Comparison of ENCODE assay signal across 8 cellular contexts in genomic region chr19:9140159-9140874, GRCh38. TPM values are rescaled to one million over a fixed set of nuclear protein-coding genes. Genes with fewer than 3 reads are reported as not detected.
A peak's percentile ranks its signal among the peaks of the same experiment; 100 is the strongest.
DNase-seq lines count a peak whose midpoint lies in the region; ATAC-seq and TF ChIP-seq lines count a peak whose summit lies in the region.

Gene ZNF317, plus strand, starts transcription at chr19:9140397. Its CDS starts 15,620 bp downstream, at chr19:9156017.

- no peaks in the 10 kb centered on the region for H3K27me3 ChIP-seq in spleen (replicated peaks in 1 of 7)

- in situ Hi-C loops in ACHN (cut with HindIII; ENCODE audit: low pct_ligation_motif_present, low pct_unique_long_range_greater_than_20kb, low sequenced_read_pairs): no loop called here

- peaks cover 10 to 26% (median 19%) of the 10 kb centered on the region in 8 donors for H3K9me3 ChIP-seq in spleen

- TF ChIP-seq CTCF in WTC11 (IDR thresholded peaks at IDR 0.05): no peak
- TF ChIP-seq CTCF in spleen (IDR thresholded peaks at IDR 0.05 in 8 of 11, conservative IDR thresholded peaks at IDR 0.05 in 3 of 11): peak in 2 of 11 experiments; percentile 26 to 28

- peak within 1 kb of the TSS; percentile 90 to 96 (median 93) for H3K4me3 ChIP-seq in spleen

- intact Hi-C loops in spleen (cut with DNase I; ENCODE audit: low total_unique reads): loop anchor here (10.0 kb wide), 1 partner anchor 64 kb away; no protein-coding TSS in a partner anchor

- H3K4me1 Mint-ChIP-seq in WTC11: peaks cover 24% of the 10 kb centered on the region

- H3K27ac ChIP-seq in spleen: peak within 1 kb of the TSS; percentile 81 to 93 (median 90)

- CTCF ChIA-PET in WTC11 (lab: Charles Lee): interaction anchor here (0.5 kb wide), 2 partner anchors 65 to 868 kb away, joined by 4 read pairs; no protein-coding TSS in a partner anchor

- WGBS in spleen, 5 donors: 0 to 1% (median 0%) methylated on average over 40 to 43 of the region's 43 CpGs

- peaks cover 17 to 52% (median 34%) of the 10 kb centered on the region in 6 donors for H3K4me1 ChIP-seq in spleen

- POLR2A ChIA-PET in WTC11 (lab: Charles Lee): no interaction called here

- H3K27me3 Mint-ChIP-seq in WTC11 (ENCODE audit: low read depth): no peaks in the 10 kb centered on the region

- DNase-seq in ACHN (peak; percentile 92), NCI-H226 (peak; percentile 82), WTC11 (ENCODE audit: low spot score) (peak; percentile 87), inferior parietal cortex (ENCODE audit: extremely low spot score) (peak; percentile 96), spleen (peak; percentile 95)
- DNase-seq in central memory CD4-positive, alpha-beta T cell: peak; percentile 88

- H3K36me3 Mint-ChIP-seq in WTC11: peaks cover 27% of the 10 kb centered on the region

- peaks cover 22% of the 10 kb centered on the region for H3K9me3 Mint-ChIP-seq in WTC11

- ATAC-seq in GM18907 (IDR thresholded peaks at IDR 0.05; ENCODE audit: unreplicated experiment): peak; percentile 95
- peak; percentile 92 for ATAC-seq in HG03159 (IDR thresholded peaks at IDR 0.05; ENCODE audit: unreplicated experiment)
- ATAC-seq in WTC11: peak; percentile 91

- TF ChIP-seq POLR2A in spleen (IDR thresholded peaks at IDR 0.05): peak in 1 of 3 donors; percentile 28

- H3K36me3 ChIP-seq in spleen: peaks cover 0 to 24% (median 9%) of the 10 kb centered on the region in 6 donors

- peak within 1 kb of the TSS; percentile 99 for H3K4me3 Mint-ChIP-seq in WTC11

- H3K27ac Mint-ChIP-seq in WTC11: peak within 1 kb of the TSS; percentile 97

TF ChIP-seq in WTC11, 78 proteins besides CTCF, POLR2A, EP300 and RAD21 (continues in another document):
- TF ChIP-seq FOXP1 (CRISPR knock-in tag; IDR thresholded peaks at IDR 0.05; ENCODE audit: borderline replicate concordance) (peak; percentile 54; the same call in 1 of the 2 replicates), SP1 (CRISPR knock-in tag; conservative IDR thresholded peaks at IDR 0.05) (peak; percentile 67), GABPB1 (CRISPR knock-in tag; IDR thresholded peaks at IDR 0.05) (0 out of 2 replicates have a peak, but pooled peaks have one; percentile 55), OVOL2 (CRISPR knock-in tag; IDR thresholded peaks at IDR 0.05; ENCODE audit: borderline replicate concordance) (no peak), MAX (CRISPR knock-in tag; IDR thresholded peaks at IDR 0.05) (peak; percentile 71), KAT7 (CRISPR knock-in tag; IDR thresholded peaks at IDR 0.05; ENCODE audit: borderline replicate concordance) (no peak), MLX (CRISPR knock-in tag; IDR thresholded peaks at IDR 0.05) (no peak), NR1H2 (CRISPR knock-in tag; IDR thresholded peaks at IDR 0.05) (no peak), CREM (CRISPR knock-in tag; IDR thresholded peaks at IDR 0.05) (no peak), TEAD4 (CRISPR knock-in tag; IDR thresholded peaks at IDR 0.05) (no peak), ZNF281 (CRISPR knock-in tag; IDR thresholded peaks at IDR 0.05) (no peak), ELF4 (CRISPR knock-in tag; IDR thresholded peaks at IDR 0.05; ENCODE audit: low read depth) (no peak), SOX15 (CRISPR knock-in tag; IDR thresholded peaks at IDR 0.05) (no peak), ZNF532 (CRISPR knock-in tag; IDR thresholded peaks at IDR 0.05; ENCODE audit: borderline replicate concordance) (no peak), ESRRA (CRISPR knock-in tag; IDR thresholded peaks at IDR 0.05; ENCODE audit: borderline replicate concordance) (no peak), ZSCAN18 (CRISPR knock-in tag; IDR thresholded peaks at IDR 0.05) (no peak), ATF6 (CRISPR knock-in tag; IDR thresholded peaks at IDR 0.05) (no peak)

RNA-seq across cellular contexts. Expression of gene ZNF317, which starts in this region (rescaled TPM):
- total RNA-seq in WTC11 (2021): 36.8 to 38.7 TPM (median 38.4 TPM) in 3 replicates
- total RNA-seq in spleen: 10 to 100 TPM; 33.5 to 43.8 (median 35.6) TPM
- 10 to 100 TPM; 30.2 to 51.2 (median 31.2) TPM for polyA plus RNA-seq in spleen

Comparison
In these comparisons a context has a peak if more than half of its experiments do, and no peak if none do; other contexts are left out.
1. Peak in every context shown above with its lines: DNase-seq, ATAC-seq, H3K4me3 ChIP-seq and H3K27ac ChIP-seq.